Comparison of ENCODE assay signal across 28 cellular contexts in the genomic region with DNA sequence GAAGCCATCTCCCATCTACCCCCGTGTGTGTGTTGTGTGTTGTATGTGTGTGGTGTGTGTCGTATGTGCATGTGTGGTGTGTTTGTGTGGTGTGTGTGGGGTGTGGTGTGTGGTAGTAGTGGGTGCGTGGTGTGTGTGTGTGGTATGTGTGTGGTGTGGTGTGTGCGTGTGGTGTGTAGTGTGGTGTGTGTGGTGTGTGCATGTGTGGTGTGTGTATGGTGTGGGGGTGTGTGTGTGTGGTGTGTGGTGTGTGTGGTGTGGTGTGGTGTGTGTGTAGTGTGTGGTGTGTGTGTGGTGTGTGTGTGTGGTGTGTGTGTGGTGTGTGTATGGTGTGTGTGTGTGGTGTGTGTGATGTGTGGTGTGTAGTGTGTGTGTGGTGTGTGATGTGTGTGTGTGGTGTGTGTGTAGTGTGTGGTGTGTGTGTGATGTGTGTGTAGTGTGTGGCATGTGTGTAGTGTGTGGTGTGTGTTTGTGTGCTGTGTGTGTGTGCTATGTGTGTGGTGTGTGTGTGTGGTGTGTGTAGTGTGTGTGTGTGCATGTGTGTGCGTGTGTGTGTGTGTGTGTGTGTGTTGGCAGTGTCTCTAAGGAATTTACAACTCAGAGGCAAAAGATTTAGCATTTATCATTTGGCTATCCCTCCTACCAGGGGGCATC.
"Had no signal": no experiment of that assay in that cellular context is flagged by ENCODE, and none has a peak within 500 bp of the region (broad histone marks: within the 10 kb centered on the region; RNA-seq: fewer than 3 reads in every experiment).

No MANE protein-coding gene starts in this region.

- H3K4me1 Mint-ChIP-seq: activated CD4-positive, alpha-beta memory T cell treated with anti-CD3 and anti-CD28 coated beads, Interleukin-2, amount 10 ng/mL, durations not matched to agents 7 days and 5 days; activated CD4-positive, alpha-beta T cell treated with anti-CD3 and anti-CD28 coated beads, Interleukin-2, amount 10 ng/mL, durations not matched to agents 24 days and 14 days; brain; immature natural killer cell; stimulated activated memory B cell treated with anti-CD40 and anti-IgM and Interleukin-4, amounts not matched to agents 10 μg/mL and 1 μg/mL and 100 μg/mL, for 72 hours had no signal

- FAIRE-seq: kidney had no signal

- H3K27me3 Mint-ChIP-seq: activated CD4-positive, alpha-beta memory T cell treated with anti-CD3 and anti-CD28 coated beads, Interleukin-2, amount 10 ng/mL, durations not matched to agents 7 days and 5 days; activated T-cell treated with anti-CD3 and anti-CD28 coated beads, Interleukin-2, amount 50 U/mL, for 24 hours had no signal

- H3K4me3 Mint-ChIP-seq: activated CD4-positive, alpha-beta memory T cell treated with anti-CD3 and anti-CD28 coated beads, Interleukin-2, amount 10 ng/mL, durations not matched to agents 7 days and 5 days; activated CD4-positive, alpha-beta T cell treated with anti-CD3 and anti-CD28 coated beads, Interleukin-2, amount 10 ng/mL, durations not matched to agents 24 days and 14 days; activated naive CD8-positive, alpha-beta T cell; activated T-cell treated with anti-CD3 and anti-CD28 coated beads, Interleukin-2, amount 50 U/mL, for 24 hours; brain; effector memory CD8-positive, alpha-beta T cell; immature natural killer cell; stimulated activated memory B cell treated with anti-CD40 and anti-IgM and Interleukin-4, amounts not matched to agents 10 μg/mL and 1 μg/mL and 100 μg/mL, for 72 hours had no signal

- H3K36me3 Mint-ChIP-seq: activated naive CD8-positive, alpha-beta T cell; brain; immature natural killer cell; stimulated activated memory B cell treated with anti-CD40 and anti-IgM and Interleukin-4, amounts not matched to agents 10 μg/mL and 1 μg/mL and 100 μg/mL, for 72 hours had no signal

- H3K36me3 ChIP-seq: heart left ventricle, stomach, tibial artery had no signal

- ATAC-seq: effector memory CD8-positive, alpha-beta T cell; heart left ventricle; left colon; psoas muscle; stimulated activated memory B cell treated with anti-CD40 and anti-IgM and Interleukin-4, amounts not matched to agents 10 μg/mL and 1 μg/mL and 100 μg/mL, for 72 hours had no signal

- H3K9ac ChIP-seq: parathyroid adenoma had no signal

- DNase-seq: activated CD4-positive, alpha-beta memory T cell treated with anti-CD3 and anti-CD28 coated beads, Interleukin-2, amount 10 ng/mL, durations not matched to agents 7 days and 5 days; activated CD4-positive, alpha-beta T cell treated with anti-CD3 and anti-CD28 coated beads, Interleukin-2, amount 10 ng/mL, durations not matched to agents 24 days and 14 days; activated CD4-positive, CD25-positive, alpha-beta regulatory T cell treated with anti-CD3 and anti-CD28 coated beads, Interleukin-2, amount 50 U/mL, for 72 hours; activated CD8-positive, alpha-beta memory T cell treated with anti-CD3 and anti-CD28 coated beads, Interleukin-2, amount 50 U/mL, for 48 hours; activated T-cell treated with anti-CD3 and anti-CD28 coated beads, Interleukin-2, amount 50 U/mL, for 24 hours; anterior cingulate cortex; cortex of kidney; effector memory CD8-positive, alpha-beta T cell; erythroblast; foreskin keratinocyte; heart left ventricle; hypothalamus; immature natural killer cell; kidney; left colon; mammary epithelial cell; occipital lobe; psoas muscle; stimulated activated CD4-positive, alpha-beta T cell treated with anti-CD3 and anti-CD28 coated beads, Interleukin-1b, Interleukin-23, amount 100 ng/mL, for 48 hours; stimulated activated CD4-positive, alpha-beta T cell treated with anti-CD3 and anti-CD28 coated beads, Interleukin-4, amount 100 ng/mL, for 4 hours; stimulated activated CD8-positive, alpha-beta memory T cell treated with anti-CD3 and anti-CD28 coated beads, Interleukin-4, amount 100 ng/mL, for 48 hours; stomach; tibial artery had no signal

- H3K9me3 ChIP-seq: heart left ventricle, psoas muscle, stomach, tibial artery had no signal

- H3K27ac Mint-ChIP-seq: activated CD4-positive, alpha-beta memory T cell treated with anti-CD3 and anti-CD28 coated beads, Interleukin-2, amount 10 ng/mL, durations not matched to agents 7 days and 5 days; activated CD4-positive, alpha-beta T cell treated with anti-CD3 and anti-CD28 coated beads, Interleukin-2, amount 10 ng/mL, durations not matched to agents 24 days and 14 days; activated naive CD8-positive, alpha-beta T cell; activated T-cell treated with anti-CD3 and anti-CD28 coated beads, Interleukin-2, amount 50 U/mL, for 24 hours; brain; effector memory CD8-positive, alpha-beta T cell; immature natural killer cell; stimulated activated memory B cell treated with anti-CD40 and anti-IgM and Interleukin-4, amounts not matched to agents 10 μg/mL and 1 μg/mL and 100 μg/mL, for 72 hours had no signal

- H3K27me3 ChIP-seq: foreskin keratinocyte, heart left ventricle, stomach, tibial artery had no signal

- H3K27ac ChIP-seq: foreskin keratinocyte, heart left ventricle, parathyroid adenoma, psoas muscle, stomach, tibial artery had no signal

- H3K4me3 ChIP-seq: heart left ventricle, psoas muscle, smooth muscle cell, stomach, tibial artery had no signal

- H3K9me3 Mint-ChIP-seq: activated CD4-positive, alpha-beta T cell treated with anti-CD3 and anti-CD28 coated beads, Interleukin-2, amount 10 ng/mL, durations not matched to agents 24 days and 14 days; activated T-cell treated with anti-CD3 and anti-CD28 coated beads, Interleukin-2, amount 50 U/mL, for 24 hours had no signal

- H3K4me1 ChIP-seq: foreskin keratinocyte, heart left ventricle, parathyroid adenoma, psoas muscle, stomach, tibial artery had no signal
